ENCODE assay signal across 29 cellular contexts in genomic region chr11:131644204-131644603, GRCh38.
DNase-seq lines count a peak whose midpoint lies in the region; ATAC-seq lines count a peak whose summit lies in the region.
"Had no signal": no experiment of that assay in that cellular context is flagged by ENCODE, and none has a peak within 500 bp of the region (broad histone marks: within the 10 kb centered on the region; RNA-seq: fewer than 3 reads in every experiment).

No MANE protein-coding gene starts in this region.

- H3K4me2 ChIP-seq in BLaER1, result peak overlapping the region; percentile 9

- no peak overlapping the region for H3K4me3 ChIP-seq in BLaER1
- H3K4me3 ChIP-seq: adrenal gland, Peyer's patch, thoracic aorta had no signal

- H4K20me1 ChIP-seq in BLaER1, result no peaks in the 10 kb centered on the region

- H3K9me3 ChIP-seq in BLaER1, result no peaks in the 10 kb centered on the region
- H3K9me3 ChIP-seq: adrenal gland, Peyer's patch, thoracic aorta had no signal

- no peaks in the 10 kb centered on the region for H3K36me3 ChIP-seq in BLaER1
- H3K36me3 ChIP-seq: adrenal gland, Peyer's patch, thoracic aorta had no signal

- H3K9ac ChIP-seq in BLaER1, result no peak overlapping the region

- peak; percentile 50 for ATAC-seq in GM18909 (IDR thresholded peaks at IDR 0.05; ENCODE audit: poor library complexity, unreplicated experiment)
- ATAC-seq in HG02884 (IDR thresholded peaks at IDR 0.05; ENCODE audit: unreplicated experiment), result peak; percentile 59
- peak; percentile 54 for ATAC-seq in HG03442 (IDR thresholded peaks at IDR 0.05; ENCODE audit: unreplicated experiment)
- ATAC-seq in HG03139 (IDR thresholded peaks at IDR 0.05; ENCODE audit: unreplicated experiment), result no peak
- ATAC-seq: activated CD8-positive, alpha-beta T cell treated with anti-CD3 and anti-CD28 coated beads for 36 hours; effector memory CD8-positive, alpha-beta T cell; left ventricle myocardium superior; stimulated activated naive CD8-positive, alpha-beta T cell treated with anti-CD3 and anti-CD28 coated beads, Interleukin-15, amount 100 ng/mL, for 72 hours had no signal

- DNase-seq in NAMALWA (ENCODE audit: low spot score) (no peak), T-helper 1 cell (no peak), 8988T (no peak)
- DNase-seq: activated CD8-positive, alpha-beta memory T cell treated with anti-CD3 and anti-CD28 coated beads, Interleukin-2, amount 50 U/mL, for 48 hours; activated CD8-positive, alpha-beta T cell treated with anti-CD3 and anti-CD28 coated beads for 36 hours; activated naive CD4-positive, alpha-beta T cell treated with anti-CD3 and anti-CD28 coated beads for 36 hours; adrenal gland; central memory CD4-positive, alpha-beta T cell; COR-L47; DMS79; effector memory CD8-positive, alpha-beta T cell; erythroblast; H9; IMR-90; left ventricle myocardium superior; NCI-H446; NCI-H774; Peyer's patch; SHP77; stimulated activated CD4-positive, alpha-beta T cell treated with anti-CD3 and anti-CD28 coated beads, Interleukin-1b, Interleukin-23, amount 100 ng/mL, for 48 hours; stimulated activated naive CD8-positive, alpha-beta T cell treated with anti-CD3 and anti-CD28 coated beads, Interleukin-15, amount 100 ng/mL, for 72 hours had no signal

- peaks cover 18% of the 10 kb centered on the region for H3K4me1 ChIP-seq in BLaER1
- H3K4me1 ChIP-seq: adrenal gland, Peyer's patch had no signal

- no peak overlapping the region for H3K27ac ChIP-seq in BLaER1
- H3K27ac ChIP-seq: 22Rv1, C4-2B, Peyer's patch, thoracic aorta had no signal

- no peaks in the 10 kb centered on the region for H3K27me3 ChIP-seq in BLaER1
- H3K27me3 ChIP-seq: adrenal gland, Peyer's patch had no signal
